In genomic region chr9:112086627-112087026, GRCh38 we compare ENCODE assay signal across 8 cellular contexts.
A peak's percentile ranks its signal among the peaks of the same experiment; 100 is the strongest.
DNase-seq lines count a peak whose midpoint lies in the region; ATAC-seq and TF ChIP-seq lines count a peak whose summit lies in the region.

No MANE protein-coding gene starts in this region.

- H3K27ac Mint-ChIP-seq in stimulated activated memory B cell treated with anti-CD40 and anti-IgM and Interleukin-4, amounts not matched to agents 10 μg/mL and 1 μg/mL and 100 μg/mL, for 72 hours: peak overlapping the region; percentile 28

- H3K27ac ChIP-seq in effector memory CD4-positive, alpha-beta T cell (ENCODE audit: insufficient read depth, low read length, poor library complexity, severe bottlenecking): no peak overlapping the region

- H3K4me1 ChIP-seq in effector memory CD4-positive, alpha-beta T cell (ENCODE audit: control insufficient read depth, insufficient read depth, low read length, poor library complexity, severe bottlenecking): no peaks in the 10 kb centered on the region

- H3K27me3 ChIP-seq in effector memory CD4-positive, alpha-beta T cell (replicated peaks; ENCODE audit: control insufficient read depth, insufficient read depth, low read length, poor library complexity, severe bottlenecking): no peaks in the 10 kb centered on the region

- H3K27me3 Mint-ChIP-seq in stimulated activated memory B cell treated with anti-CD40 and anti-IgM and Interleukin-4, amounts not matched to agents 10 μg/mL and 1 μg/mL and 100 μg/mL, for 72 hours: no peaks in the 10 kb centered on the region

- peak; percentile 6 for DNase-seq in NOMO-1 treated with DMSO at 0.1 percent for 48 hours (lab: John Stamatoyannopoulos, UW; ENCODE audit: unreplicated experiment)
- DNase-seq in NOMO-1 (lab: John Stamatoyannopoulos, UW; ENCODE audit: unreplicated experiment in 2 of 2): no peak
- peak; percentile 51 for DNase-seq in NCI-H82 (lab: John Stamatoyannopoulos, UW)
- peak; percentile 29 for DNase-seq in epidermal melanocyte (ENCODE audit: insufficient read length, low spot score)
- DNase-seq in effector memory CD4-positive, alpha-beta T cell: no peak
- DNase-seq in omental fat pad (ENCODE audit: low spot score): no peak

- no peaks in the 10 kb centered on the region for H3K9me3 ChIP-seq in effector memory CD4-positive, alpha-beta T cell (ENCODE audit: control insufficient read depth, low read length)

- H3K9me3 Mint-ChIP-seq in stimulated activated memory B cell treated with anti-CD40 and anti-IgM and Interleukin-4, amounts not matched to agents 10 μg/mL and 1 μg/mL and 100 μg/mL, for 72 hours: peaks cover 3% of the 10 kb centered on the region

- H3K36me3 Mint-ChIP-seq in stimulated activated memory B cell treated with anti-CD40 and anti-IgM and Interleukin-4, amounts not matched to agents 10 μg/mL and 1 μg/mL and 100 μg/mL, for 72 hours: peaks cover 17% of the 10 kb centered on the region

- TF ChIP-seq CTCF in omental fat pad (IDR thresholded peaks at IDR 0.05): no peak

- ATAC-seq in stimulated activated memory B cell treated with anti-CD40 and anti-IgM and Interleukin-4, amounts not matched to agents 10 μg/mL and 1 μg/mL and 100 μg/mL, for 72 hours: no peak
- ATAC-seq in HG03469 (IDR thresholded peaks at IDR 0.05; ENCODE audit: unreplicated experiment) (no peak), omental fat pad (ENCODE audit: low FRiP score) (no peak)

- H3K36me3 ChIP-seq in effector memory CD4-positive, alpha-beta T cell (ENCODE audit: control insufficient read depth, insufficient read depth, low read length): no peaks in the 10 kb centered on the region

- H3K4me3 Mint-ChIP-seq in stimulated activated memory B cell treated with anti-CD40 and anti-IgM and Interleukin-4, amounts not matched to agents 10 μg/mL and 1 μg/mL and 100 μg/mL, for 72 hours: no peak overlapping the region

- no peak overlapping the region for H3K4me3 ChIP-seq in effector memory CD4-positive, alpha-beta T cell (ENCODE audit: insufficient read depth, low read depth, low read length, poor library complexity, severe bottlenecking)

- peaks cover 6% of the 10 kb centered on the region for H3K4me1 Mint-ChIP-seq in stimulated activated memory B cell treated with anti-CD40 and anti-IgM and Interleukin-4, amounts not matched to agents 10 μg/mL and 1 μg/mL and 100 μg/mL, for 72 hours

Comparison
In these comparisons a context has a peak if more than half of its experiments do, and no peak if none do; other contexts are left out.
1. DNase-seq: peak in NOMO-1 treated with DMSO at 0.1 percent for 48 hours (single experiment), NCI-H82 (single experiment) and epidermal melanocyte (single experiment); none in NOMO-1 (0 of 2), effector memory CD4-positive, alpha-beta T cell (0 of 3) and omental fat pad (single experiment).